22 cellular contexts compared by ENCODE assay signal in the genomic region with DNA sequence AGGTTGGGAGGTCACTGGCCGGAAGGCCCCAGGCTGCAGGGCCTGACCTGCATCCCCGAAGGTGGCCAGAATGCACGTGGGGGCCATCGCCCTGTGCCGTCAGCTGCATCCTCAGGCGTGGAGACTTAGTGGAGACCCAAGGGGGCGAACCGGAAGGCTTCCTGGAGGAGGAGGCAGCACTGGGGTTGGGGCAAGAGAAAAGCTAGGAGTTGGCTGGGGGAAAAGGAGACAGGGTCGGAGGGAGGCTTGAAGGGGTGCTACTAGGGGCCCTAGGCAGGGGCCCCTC. TPM values are rescaled to one million over a fixed set of nuclear protein-coding genes. Genes with fewer than 3 reads are reported as not detected.
DNase-seq lines count a peak whose midpoint lies in the region; TF ChIP-seq lines count a peak whose summit lies in the region.
"Had no signal": no experiment of that assay in that cellular context is flagged by ENCODE, and none has a peak within 500 bp of the region (broad histone marks: within the 10 kb centered on the region; RNA-seq: fewer than 3 reads in every experiment).

No MANE protein-coding gene starts in this region.

- H3K9me3 Mint-ChIP-seq in nephron progenitor cell = no peaks in the 10 kb centered on the region
- H3K9me3 Mint-ChIP-seq: CD4-positive, CD25-positive, alpha-beta regulatory T cell had no signal

- H3K4me1 ChIP-seq in BLaER1 (peaks cover 83% of the 10 kb centered on the region), Karpas-422 (ENCODE audit: low read length) (peaks cover 48% of the 10 kb centered on the region), HAP-1 (no peaks in the 10 kb centered on the region)
- H3K4me1 ChIP-seq: SJCRH30 had no signal

- peaks cover 42% of the 10 kb centered on the region for H3K79me2 ChIP-seq in Karpas-422 (ENCODE audit: low read length)

- in situ Hi-C loops in HAP-1 (cut with MboI; ENCODE audit: low sequenced_read_pairs) = loop anchor here (25.0 kb wide), 1 partner anchor 435 kb away; no protein-coding TSS in a partner anchor

- H3K4me3 ChIP-seq in BLaER1 (peak overlapping the region; percentile 39; the same call in 1 of the 2 replicates), Karpas-422 (ENCODE audit: low read length) (no peak overlapping the region), HAP-1 (no peak overlapping the region)
- H3K4me3 ChIP-seq: SJCRH30 had no signal

- H3K4me3 Mint-ChIP-seq in nephron progenitor cell = no peak overlapping the region
- H3K4me3 Mint-ChIP-seq: B cell; CD4-positive, CD25-positive, alpha-beta regulatory T cell had no signal

- H3K27ac Mint-ChIP-seq in nephron progenitor cell = peak overlapping the region; percentile 66
- H3K27ac Mint-ChIP-seq: B cell; CD4-positive, CD25-positive, alpha-beta regulatory T cell had no signal

- H3K36me3 ChIP-seq in BLaER1 (peaks cover 57% of the 10 kb centered on the region), Karpas-422 (ENCODE audit: insufficient read depth, low read length) (peaks cover 5% of the 10 kb centered on the region; the same call in 1 of the 2 replicates), HAP-1 (replicated peaks) (peaks cover 31% of the 10 kb centered on the region)

- peaks cover 14% of the 10 kb centered on the region for H3K27me3 Mint-ChIP-seq in nephron progenitor cell (ENCODE audit: low read depth, poor library complexity)
- H3K27me3 Mint-ChIP-seq: B cell; CD4-positive, CD25-positive, alpha-beta regulatory T cell had no signal

- peak overlapping the region; percentile 89 for H3K4me2 ChIP-seq in BLaER1
- no peak overlapping the region for H3K4me2 ChIP-seq in Karpas-422 (ENCODE audit: low read depth, low read length, poor library complexity, severe bottlenecking)
- H3K4me2 ChIP-seq: KMS-11 had no signal

- H3K9me3 ChIP-seq in BLaER1 (no peaks in the 10 kb centered on the region), Karpas-422 (ENCODE audit: low read length) (no peaks in the 10 kb centered on the region), HAP-1 (no peaks in the 10 kb centered on the region)
- H3K9me3 ChIP-seq: SJCRH30 had no signal

- TF ChIP-seq CTCF in nephron progenitor cell (IDR thresholded peaks at IDR 0.05) = no peak

- H3K9ac ChIP-seq in BLaER1 (peak overlapping the region; percentile 75), Karpas-422 (ENCODE audit: low read length) (no peak overlapping the region)
- H3K9ac ChIP-seq: KMS-11 had no signal

- H3K27me3 ChIP-seq in BLaER1 (no peaks in the 10 kb centered on the region), Karpas-422 (ENCODE audit: low read length) (no peaks in the 10 kb centered on the region), HAP-1 (ENCODE audit: low read depth) (no peaks in the 10 kb centered on the region)
- H3K27me3 ChIP-seq: SJCRH30 had no signal

- H4K20me1 ChIP-seq in BLaER1 (peaks cover 39% of the 10 kb centered on the region), Karpas-422 (ENCODE audit: insufficient read depth, low read depth, low read length) (peaks cover 20% of the 10 kb centered on the region; the same call in 1 of the 2 replicates)

- no peak overlapping the region for H2AFZ ChIP-seq in Karpas-422 (ENCODE audit: low read length)

- H3K4me1 Mint-ChIP-seq in nephron progenitor cell = peaks cover 61% of the 10 kb centered on the region

- peaks cover 21% of the 10 kb centered on the region for H3K36me3 Mint-ChIP-seq in nephron progenitor cell (ENCODE audit: low read depth)

- H3K27ac ChIP-seq in BLaER1 (peak overlapping the region; percentile 85), Karpas-422 (ENCODE audit: low read length) (peak overlapping the region; percentile 87; the same call in 1 of the 2 replicates)
- H3K27ac ChIP-seq: HL-60, KMS-11, SJCRH30 had no signal

- H3K9me2 ChIP-seq in Karpas-422 (replicated peaks; ENCODE audit: insufficient read depth, low read length) = no peaks in the 10 kb centered on the region

- DNase-seq in Karpas-422 (no peak), nephron progenitor cell (no peak), HAP-1 (ENCODE audit: low spot score in 2 of 2) (no peak), activated gamma-delta T cell (lab: John Stamatoyannopoulos, UW) (no peak), NCI-H82 treated with DMSO at 0.1 percent for 48 hours (lab: John Stamatoyannopoulos, UW; ENCODE audit: unreplicated experiment) (no peak)
- DNase-seq: CD4-positive, CD25-positive, alpha-beta regulatory T cell; COR-L47; DMS79; H7; NCI-H1694; NCI-H2081; NCI-H2171; NCI-H345; NCI-H524; NCI-H774; OCI-M1; SJCRH30 had no signal

RNA-seq across cellular contexts. Expression of a gene that starts 1.4 kb away (rescaled TPM):
- total RNA-seq in Karpas-422 (2014; rRNA removed; shearing (Covaris generic); ENCODE audit: low replicate concordance) = 7.9 and 11.4 TPM in 2 replicates

RNA-seq across cellular contexts. Expression of a gene that starts 10.8 kb away (rescaled TPM):
- total RNA-seq in Karpas-422 (2014; rRNA removed; shearing (Covaris generic); ENCODE audit: low replicate concordance) = 0.15 and 0.87 TPM in 2 replicates
- total RNA-seq: HT-29 had no signal

RNA-seq across cellular contexts. Expression of a gene that starts 11.3 kb away (rescaled TPM):
- total RNA-seq in Karpas-422 (2014; rRNA removed; shearing (Covaris generic); ENCODE audit: low replicate concordance) = 255 and 557 TPM in 2 replicates

RNA-seq across cellular contexts. Expression of a gene that starts 12.0 kb away (rescaled TPM):
- 5.0 and 10.8 TPM in 2 replicates for total RNA-seq in Karpas-422 (2014; rRNA removed; shearing (Covaris generic); ENCODE audit: low replicate concordance)
